In the genomic region with DNA sequence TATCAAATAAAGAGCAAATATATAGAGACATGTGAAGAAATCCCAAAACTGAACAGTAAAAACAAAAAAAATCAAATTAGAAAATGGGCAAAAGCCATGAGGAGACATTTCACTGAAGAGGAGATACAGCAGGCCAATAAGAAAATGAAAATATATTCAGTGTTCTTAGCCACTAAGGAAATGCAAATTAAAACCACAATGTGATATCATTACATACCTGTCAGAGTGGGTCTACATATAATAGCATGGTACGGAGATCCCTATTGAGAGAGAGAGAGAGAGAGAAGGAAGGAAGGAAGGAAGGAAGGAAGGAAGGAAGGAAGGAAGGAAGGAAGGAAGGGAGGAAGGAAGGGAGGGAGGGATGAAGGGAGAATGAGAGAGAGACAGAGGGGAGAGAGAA, we compare ENCODE assay signal across 17 cellular contexts.
A peak's percentile ranks its signal among the peaks of the same experiment; 100 is the strongest.
DNase-seq lines count a peak whose midpoint lies in the region; TF ChIP-seq lines count a peak whose summit lies in the region.
"Had no signal": no experiment of that assay in that cellular context is flagged by ENCODE, and none has a peak within 500 bp of the region (broad histone marks: within the 10 kb centered on the region; RNA-seq: fewer than 3 reads in every experiment).

No MANE protein-coding gene starts in this region.

- peak overlapping the region; percentile 70 for H3K9ac ChIP-seq in SK-N-MC (ENCODE audit: insufficient read length)
- H3K9ac ChIP-seq: BLaER1 had no signal

- H3K36me3 ChIP-seq in A673 (ENCODE audit: insufficient read depth, low read length, poor library complexity, severe bottlenecking) (no peaks in the 10 kb centered on the region), SK-N-MC (ENCODE audit: insufficient read depth, low read length) (no peaks in the 10 kb centered on the region)
- H3K36me3 ChIP-seq: BE2C, BLaER1 had no signal

- H3K4me3 ChIP-seq in A673 (ENCODE audit: low read depth, low read length, poor library complexity, severe bottlenecking) (no peak overlapping the region), SK-N-MC (peak overlapping the region; percentile 45)
- H3K4me3 ChIP-seq: BLaER1 had no signal

- H3K4me1 Mint-ChIP-seq in glutamatergic neuron (ENCODE audit: low read depth, unreplicated experiment), result no peaks in the 10 kb centered on the region
- H3K4me1 Mint-ChIP-seq: CD14-positive monocyte; CD4-positive, alpha-beta memory T cell; CD8-positive, alpha-beta memory T cell had no signal

- CTCF ChIA-PET in A673 (lab: Charles Lee), result no interaction called here

- peak overlapping the region; percentile 93 for H3K27ac ChIP-seq in A673 (ENCODE audit: low read depth, low read length, poor library complexity, severe bottlenecking)
- peak overlapping the region; percentile 99 for H3K27ac ChIP-seq in SK-N-MC
- H3K27ac ChIP-seq: BLaER1 had no signal

- no peak overlapping the region for H3K27ac Mint-ChIP-seq in glutamatergic neuron (ENCODE audit: unreplicated experiment)
- H3K27ac Mint-ChIP-seq: CD14-positive monocyte had no signal

- peak; percentile 73 for DNase-seq in A673 (ENCODE audit: low spot score)
- DNase-seq in SK-N-MC (ENCODE audit: low read depth, low spot score), result peak; percentile 64
- DNase-seq in stimulated activated CD4-positive, alpha-beta T cell treated with anti-CD3 and anti-CD28 coated beads, Interleukin-4, amount 100 ng/mL, for 1 hour, result no peak
- DNase-seq in cerebellar cortex (ENCODE audit: low spot score), result no peak
- DNase-seq in glutamatergic neuron, result no peak
- DNase-seq: 8988T; ACHN; BE2C; C1 segment of cervical spinal cord; CD4-positive, alpha-beta memory T cell; CD8-positive, alpha-beta memory T cell; COR-L47; DMS79 treated with DMSO at 0.1 percent for 48 hours; GF-D8 had no signal

- TF ChIP-seq CTCF in A673 (conservative IDR thresholded peaks at IDR 0.05; ENCODE audit: low read depth, low read length), result no peak
- TF ChIP-seq CTCF in glutamatergic neuron (IDR thresholded peaks at IDR 0.05; ENCODE audit: partially characterized antibody, unreplicated experiment), result no peak

- H3K27me3 Mint-ChIP-seq in glutamatergic neuron (ENCODE audit: unreplicated experiment), result no peaks in the 10 kb centered on the region
- H3K27me3 Mint-ChIP-seq: CD4-positive, alpha-beta memory T cell; CD4-positive, CD25-positive, alpha-beta regulatory T cell; CD8-positive, alpha-beta memory T cell had no signal

- BruUV-seq in A673 (replicated peaks; lab: Mats Ljungman, UMichigan), result no TSS peak

- no peaks in the 10 kb centered on the region for H3K9me3 Mint-ChIP-seq in glutamatergic neuron (ENCODE audit: unreplicated experiment)
- H3K9me3 Mint-ChIP-seq: CD4-positive, CD25-positive, alpha-beta regulatory T cell; CD8-positive, alpha-beta memory T cell had no signal

- intact Hi-C loops in A673 (cut with micrococcal nuclease; ENCODE audit: unreplicated experiment), result loop anchor here (5.0 kb wide), 1 partner anchor 652 kb away; no protein-coding TSS in a partner anchor

- H3K4me3 Mint-ChIP-seq in glutamatergic neuron (ENCODE audit: unreplicated experiment), result no peak overlapping the region
- H3K4me3 Mint-ChIP-seq: CD14-positive monocyte; CD4-positive, alpha-beta memory T cell; CD4-positive, CD25-positive, alpha-beta regulatory T cell; CD8-positive, alpha-beta memory T cell had no signal

- no peaks in the 10 kb centered on the region for H3K27me3 ChIP-seq in A673 (replicated peaks; ENCODE audit: insufficient read depth, low read depth, low read length, poor library complexity)
- H3K27me3 ChIP-seq: BE2C had no signal

- no peaks in the 10 kb centered on the region for H3K36me3 Mint-ChIP-seq in glutamatergic neuron (ENCODE audit: unreplicated experiment)
- H3K36me3 Mint-ChIP-seq: CD14-positive monocyte; CD4-positive, alpha-beta memory T cell; CD4-positive, CD25-positive, alpha-beta regulatory T cell; CD8-positive, alpha-beta memory T cell had no signal

- H3K9me3 ChIP-seq in A673 (ENCODE audit: low read depth, low read length, poor library complexity, severe bottlenecking), result no peaks in the 10 kb centered on the region
- no peaks in the 10 kb centered on the region for H3K9me3 ChIP-seq in SK-N-MC (ENCODE audit: low read depth, low read length)
- H3K9me3 ChIP-seq: BE2C, BLaER1 had no signal

- POLR2A ChIA-PET in A673 (lab: Charles Lee; ENCODE audit: low non-redundant PET), result no interaction called here

- no peaks in the 10 kb centered on the region for H3K4me1 ChIP-seq in A673 (ENCODE audit: insufficient read depth, low read length, poor library complexity, severe bottlenecking)
- H3K4me1 ChIP-seq: BE2C, BLaER1 had no signal

Comparison
In these comparisons a context has a peak if more than half of its experiments do, and no peak if none do; other contexts are left out.
1. DNase-seq: peak in A673 (single experiment) and SK-N-MC (single experiment); none in stimulated activated CD4-positive, alpha-beta T cell treated with anti-CD3 and anti-CD28 coated beads, Interleukin-4, amount 100 ng/mL, for 1 hour (single experiment), cerebellar cortex (single experiment) and glutamatergic neuron (single experiment).